ENCODE assay signal across 22 cellular contexts in genomic region chr5:133538718-133539117, GRCh38.
"Had no signal": no experiment of that assay in that cellular context is flagged by ENCODE, and none has a peak within 500 bp of the region (broad histone marks: within the 10 kb centered on the region; RNA-seq: fewer than 3 reads in every experiment).

No MANE protein-coding gene starts in this region.

- H3K4me1 ChIP-seq: colonic mucosa, esophagus squamous epithelium, gastrocnemius medialis, heart right ventricle, left lung, lower lobe of right lung had no signal

- H3K36me3 ChIP-seq: colonic mucosa, esophagus squamous epithelium, gastrocnemius medialis, heart right ventricle, left lung, lower lobe of right lung had no signal

- H3K27me3 ChIP-seq: colonic mucosa, esophagus squamous epithelium, gastrocnemius medialis, left lung had no signal

- DNase-seq: colonic mucosa; cortex of kidney; effector CD4-positive, alpha-beta T cell; effector memory CD4-positive, alpha-beta T cell; esophagus squamous epithelium; foreskin fibroblast; foreskin melanocyte; gastrocnemius medialis; glutamatergic neuron; head of caudate nucleus; heart right ventricle; hippocampal formation; left cardiac atrium; left lung; left ventricle myocardium superior; lower lobe of right lung; mesenchymal stem cell; mucosa of descending colon; naive B cell had no signal

- H3K9me3 ChIP-seq: colonic mucosa, esophagus squamous epithelium, gastrocnemius medialis, heart right ventricle, left lung, lower lobe of right lung, mucosa of descending colon had no signal

- H3K4me3 ChIP-seq: colonic mucosa, esophagus squamous epithelium, gastrocnemius medialis, heart right ventricle, left lung, lower lobe of right lung, mucosa of descending colon had no signal

- FAIRE-seq: endothelial cell of umbilical vein, islet of Langerhans, keratinocyte had no signal

- H3K27ac ChIP-seq: colonic mucosa, esophagus squamous epithelium, gastrocnemius medialis, heart right ventricle, left lung, lower lobe of right lung had no signal
